Comparison of ENCODE assay signal across 10 cellular contexts in genomic region chr11:45266693-45267451, GRCh38. TPM values are rescaled to one million over a fixed set of nuclear protein-coding genes. Genes with fewer than 3 reads are reported as not detected.
DNase-seq lines count a peak whose midpoint lies in the region; ATAC-seq and TF ChIP-seq lines count a peak whose summit lies in the region.
"Had no signal": no experiment of that assay in that cellular context is flagged by ENCODE, and none has a peak within 500 bp of the region (broad histone marks: within the 10 kb centered on the region; RNA-seq: fewer than 3 reads in every experiment).

No MANE protein-coding gene starts in this region.

- TF ChIP-seq CTCF in SK-N-SH (IDR thresholded peaks at IDR 0.05), result peak; percentile 41
- peak; percentile 33 for TF ChIP-seq CTCF in choroid plexus epithelial cell (conservative IDR thresholded peaks at IDR 0.05; ENCODE audit: low read depth, low read length)
- no peak; the same call in 1 of the 2 replicates for TF ChIP-seq CTCF in RWPE1 (conservative IDR thresholded peaks at IDR 0.05; ENCODE audit: low read depth)

- H2BK5ac ChIP-seq in trophoblast cell (ENCODE audit: low read depth, low read length, poor library complexity), result no peak overlapping the region

- H3K23ac ChIP-seq in trophoblast cell (ENCODE audit: low read length), result no peak overlapping the region

- no peak overlapping the region for H4K91ac ChIP-seq in trophoblast cell (ENCODE audit: low read depth, low read length)

- H3K36me3 ChIP-seq in SK-N-SH (replicated peaks in 1 of 2; ENCODE audit: control insufficient read depth in 1 of 2, insufficient read depth in 2 of 2, low read length in 1 of 2) (no peaks in the 10 kb centered on the region), trophoblast cell (ENCODE audit: control insufficient read depth in 1 of 2, insufficient read depth in 2 of 2, low read length in 2 of 2) (no peaks in the 10 kb centered on the region)
- H3K36me3 ChIP-seq: neutrophil had no signal

- H3K27me3 ChIP-seq in SK-N-SH (ENCODE audit: insufficient read depth), result no peaks in the 10 kb centered on the region
- no peaks in the 10 kb centered on the region for H3K27me3 ChIP-seq in trophoblast cell (ENCODE audit: insufficient read depth, low read length)

- no peak for ATAC-seq in SK-N-SH treated with all-trans-retinoic acid at 6 μM for 48 hours
- ATAC-seq in HG03039 (IDR thresholded peaks at IDR 0.05; ENCODE audit: unreplicated experiment), result no peak

- no peak overlapping the region for H3K27ac ChIP-seq in SK-N-SH (ENCODE audit: low read depth in 2 of 2, low read length in 1 of 2)
- H3K27ac ChIP-seq in trophoblast cell (ENCODE audit: low read depth, low read length), result no peak overlapping the region
- H3K27ac ChIP-seq in RWPE1, result no peak overlapping the region
- H3K27ac ChIP-seq: neutrophil had no signal

- no peak overlapping the region for H3K14ac ChIP-seq in trophoblast cell (ENCODE audit: low read length)

- no peak for TF ChIP-seq EP300 in SK-N-SH (IDR thresholded peaks at IDR 0.05; ENCODE audit: borderline replicate concordance in 1 of 2, low read depth in 1 of 2, low read length in 1 of 2)

- DNase-seq in SK-N-SH (no peak), HuH-7 (ENCODE audit: low spot score) (peak; percentile 48), choroid plexus epithelial cell (ENCODE audit: low read depth) (no peak), trophoblast cell (peak in 1 of 2 donors; percentile 25), superior temporal gyrus (ENCODE audit: extremely low spot score) (no peak), RWPE1 (ENCODE audit: low spot score) (no peak)
- DNase-seq: stimulated activated naive CD4-positive, alpha-beta T cell treated with Interleukin-2 at 50 U/mL for 16 hours had no signal

- peaks cover 4% of the 10 kb centered on the region for H3F3A ChIP-seq in SK-N-SH (replicated peaks; ENCODE audit: insufficient read depth)

- H4K12ac ChIP-seq in trophoblast cell (ENCODE audit: low read depth, low read length), result no peak overlapping the region

- POLR2A ChIA-PET in SK-N-SH (lab: Yijun Ruan, JAX), result no interaction called here
- POLR2A ChIA-PET in RWPE1 (lab: Yijun Ruan, JAX; ENCODE audit: low non-redundant PET), result no interaction called here

- H4K20me1 ChIP-seq in SK-N-SH (ENCODE audit: insufficient read depth), result no peaks in the 10 kb centered on the region

- H3K18ac ChIP-seq in trophoblast cell (ENCODE audit: low read length), result no peak overlapping the region

- CTCF ChIA-PET in SK-N-SH (lab: Yijun Ruan, JAX) (interaction anchor here (0.8 to 1.2 kb wide), 5 partner anchors 15 to 34 kb away, joined by 3 to 5 read pairs (median 3); no protein-coding TSS in a partner anchor), RWPE1 (lab: Yijun Ruan, JAX) (interaction anchor here (0.7 to 1.5 kb wide), 3 partner anchors 16 to 54 kb away, joined by 3 to 4 read pairs (median 3); no protein-coding TSS in a partner anchor)

- H3K79me2 ChIP-seq in SK-N-SH (ENCODE audit: insufficient read depth), result no peaks in the 10 kb centered on the region
- no peaks in the 10 kb centered on the region for H3K79me2 ChIP-seq in trophoblast cell (ENCODE audit: control insufficient read depth, insufficient read depth, low read length, poor library complexity)

- WGBS in SK-N-SH (ENCODE audit: low lambda C conversion rate), result 74% methylated on average over 15 of the region's 15 CpGs
- WGBS in trophoblast cell (ENCODE audit: extremely low coverage, insufficient coverage, insufficient read length), result no CpG with 5 or more reads among the region's 15 CpGs

- no peak for TF ChIP-seq RAD21 in SK-N-SH (IDR thresholded peaks at IDR 0.05; ENCODE audit: low read length)

- no peaks in the 10 kb centered on the region for H3K79me1 ChIP-seq in trophoblast cell (ENCODE audit: low read length)

- no peak overlapping the region for H2BK120ac ChIP-seq in trophoblast cell (ENCODE audit: insufficient read depth, low read length, poor library complexity)

- no peak overlapping the region for H2AFZ ChIP-seq in SK-N-SH (ENCODE audit: low read depth)
- no peak overlapping the region for H2AFZ ChIP-seq in trophoblast cell (ENCODE audit: insufficient read depth, low read length, poor library complexity)

- no peak overlapping the region for H2BK12ac ChIP-seq in trophoblast cell (ENCODE audit: low read length)

- H3K4me2 ChIP-seq in SK-N-SH (no peak overlapping the region), trophoblast cell (ENCODE audit: low read length) (no peak overlapping the region)

- H3K9me2 ChIP-seq in SK-N-SH, result no peaks in the 10 kb centered on the region

- H2AK5ac ChIP-seq in trophoblast cell (ENCODE audit: low read length), result no peak overlapping the region

- H3K9ac ChIP-seq in SK-N-SH (no peak overlapping the region), trophoblast cell (ENCODE audit: low read length) (peak overlapping the region; percentile 59)

- no peak overlapping the region for H4K8ac ChIP-seq in trophoblast cell (ENCODE audit: low read depth, low read length)

- H3K9me3 ChIP-seq in SK-N-SH (no peaks in the 10 kb centered on the region), trophoblast cell (ENCODE audit: insufficient read depth, low read depth, low read length) (peaks cover 11% of the 10 kb centered on the region)
- H3K9me3 ChIP-seq: neutrophil had no signal

- H3K4me3 ChIP-seq in SK-N-SH (ENCODE audit: low read depth in 2 of 2, low read length in 1 of 2) (no peak overlapping the region), choroid plexus epithelial cell (ENCODE audit: low read depth, low read length) (no peak overlapping the region), trophoblast cell (ENCODE audit: low read depth, low read length) (no peak overlapping the region)

- H3K4ac ChIP-seq in trophoblast cell (ENCODE audit: low read depth, low read length), result no peak overlapping the region

- H3K4me1 ChIP-seq in SK-N-SH (ENCODE audit: control insufficient read depth in 1 of 2, insufficient read depth in 2 of 2, low read depth in 1 of 2, low read length in 1 of 2) (no peaks in the 10 kb centered on the region), trophoblast cell (ENCODE audit: control insufficient read depth in 1 of 2, insufficient read depth in 2 of 2, low read length in 2 of 2) (no peaks in the 10 kb centered on the region)

TF ChIP-seq in SK-N-SH, 30 proteins besides CTCF, POLR2A, EP300 and RAD21 (continues in another document):
- TF ChIP-seq NFIC (IDR thresholded peaks at IDR 0.05; ENCODE audit: borderline replicate concordance) (no peak), JUND (IDR thresholded peaks at IDR 0.05) (no peak), MAX (IDR thresholded peaks at IDR 0.05; ENCODE audit: low read depth) (no peak), TEAD4 (IDR thresholded peaks at IDR 0.05; ENCODE audit: borderline replicate concordance, insufficient read depth) (no peak), EZH2phosphoT487 (IDR thresholded peaks at IDR 0.05; ENCODE audit: borderline replicate concordance, low read depth) (no peak), TAF1 (IDR thresholded peaks at IDR 0.05; ENCODE audit: borderline replicate concordance, low read depth, low read length) (no peak), POLR2AphosphoS5 (IDR thresholded peaks at IDR 0.05; ENCODE audit: low read depth, low read length) (no peak)
- TF ChIP-seq, protein P1, sequence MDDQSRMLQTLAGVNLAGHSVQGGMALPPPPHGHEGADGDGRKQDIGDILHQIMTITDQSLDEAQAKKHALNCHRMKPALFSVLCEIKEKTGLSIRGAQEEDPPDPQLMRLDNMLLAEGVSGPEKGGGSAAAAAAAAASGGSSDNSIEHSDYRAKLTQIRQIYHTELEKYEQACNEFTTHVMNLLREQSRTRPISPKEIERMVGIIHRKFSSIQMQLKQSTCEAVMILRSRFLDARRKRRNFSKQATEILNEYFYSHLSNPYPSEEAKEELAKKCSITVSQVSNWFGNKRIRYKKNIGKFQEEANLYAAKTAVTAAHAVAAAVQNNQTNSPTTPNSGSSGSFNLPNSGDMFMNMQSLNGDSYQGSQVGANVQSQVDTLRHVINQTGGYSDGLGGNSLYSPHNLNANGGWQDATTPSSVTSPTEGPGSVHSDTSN (IDR thresholded peaks at IDR 0.05), result no peak

TF ChIP-seq in SK-N-SH treated with all-trans-retinoic acid at 6 μM for 48 hours, 23 proteins besides CTCF, POLR2A, EP300 and RAD21 (continues in another document):
- TF ChIP-seq ESRRG (CRISPR knock-in tag; IDR thresholded peaks at IDR 0.05) (no peak), ISL1 (CRISPR knock-in tag; IDR thresholded peaks at IDR 0.05) (no peak), ZNF565 (CRISPR knock-in tag; conservative IDR thresholded peaks at IDR 0.05; ENCODE audit: low read depth) (no peak), RARB (CRISPR knock-in tag; IDR thresholded peaks at IDR 0.05) (no peak), ZFP30 (CRISPR knock-in tag; IDR thresholded peaks at IDR 0.05) (no peak), BACH2 (CRISPR knock-in tag; IDR thresholded peaks at IDR 0.05; ENCODE audit: borderline replicate concordance) (no peak), PPARA (CRISPR knock-in tag; IDR thresholded peaks at IDR 0.05; ENCODE audit: borderline replicate concordance) (no peak), CSRNP3 (CRISPR knock-in tag; IDR thresholded peaks at IDR 0.05) (no peak)
- TF ChIP-seq, protein P2, sequence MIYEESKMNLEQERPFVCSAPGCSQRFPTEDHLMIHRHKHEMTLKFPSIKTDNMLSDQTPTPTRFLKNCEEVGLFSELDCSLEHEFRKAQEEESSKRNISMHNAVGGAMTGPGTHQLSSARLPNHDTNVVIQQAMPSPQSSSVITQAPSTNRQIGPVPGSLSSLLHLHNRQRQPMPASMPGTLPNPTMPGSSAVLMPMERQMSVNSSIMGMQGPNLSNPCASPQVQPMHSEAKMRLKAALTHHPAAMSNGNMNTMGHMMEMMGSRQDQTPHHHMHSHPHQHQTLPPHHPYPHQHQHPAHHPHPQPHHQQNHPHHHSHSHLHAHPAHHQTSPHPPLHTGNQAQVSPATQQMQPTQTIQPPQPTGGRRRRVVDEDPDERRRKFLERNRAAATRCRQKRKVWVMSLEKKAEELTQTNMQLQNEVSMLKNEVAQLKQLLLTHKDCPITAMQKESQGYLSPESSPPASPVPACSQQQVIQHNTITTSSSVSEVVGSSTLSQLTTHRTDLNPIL (CRISPR knock-in tag; IDR thresholded peaks at IDR 0.05; ENCODE audit: low read depth), result no peak

RNA-seq across cellular contexts. Expression of gene SYT13, which starts 19.3 kb away (rescaled TPM):
- not detected in 2 replicates for polyA plus RNA-seq in SK-N-SH (2012; rRNA removed)
- polyA plus RNA-seq in SK-N-SH (2012; cell fraction: cytosol; rRNA removed), result 0.01 TPM in 2 replicates
- not detected in 2 replicates for polyA plus RNA-seq in SK-N-SH (2012; cell fraction: nucleus; rRNA removed)
- 0.29 and 0.37 TPM in 2 replicates for polyA plus RNA-seq in trophoblast cell (2013)
